In genomic region chr15:63752979-63753378, GRCh38 we compare ENCODE assay signal across 27 cellular contexts.
"Had no signal": no experiment of that assay in that cellular context is flagged by ENCODE, and none has a peak within 500 bp of the region (broad histone marks: within the 10 kb centered on the region; RNA-seq: fewer than 3 reads in every experiment).

No MANE protein-coding gene starts in this region.

- H3K9me3 ChIP-seq: MG63 had no signal

- H3K4me3 ChIP-seq: MG63, SK-N-MC had no signal

- H3K4me3 Mint-ChIP-seq: activated CD8-positive, alpha-beta T cell treated with anti-CD3 and anti-CD28 coated beads for 36 hours; activated T-helper 1 cell treated with anti-CD3 and anti-CD28 coated beads, Interleukin-12 subunit alpha, Interleukin-12 subunit beta, Interleukin-2, Interleukin-4 antibody, amounts not matched to agents 30 ng/mL and 10 ng/mL and 1 ng/mL, durations not matched to agents 14 hours and 24 hours and 36 hours; T-cell had no signal

- H3K27me3 ChIP-seq: brain microvascular endothelial cell, MG63 had no signal

- H3K27ac Mint-ChIP-seq: activated naive CD4-positive, alpha-beta T cell treated with anti-CD3 and anti-CD28 coated beads, Interleukin-2, amount 50 U/mL, for 72 hours; activated T-helper 1 cell treated with anti-CD3 and anti-CD28 coated beads, Interleukin-12 subunit alpha, Interleukin-12 subunit beta, Interleukin-2, Interleukin-4 antibody, amounts not matched to agents 30 ng/mL and 10 ng/mL and 1 ng/mL, durations not matched to agents 14 hours and 24 hours and 36 hours had no signal

- H3K27ac ChIP-seq: brain microvascular endothelial cell, WERI-Rb-1 had no signal

- H3K36me3 Mint-ChIP-seq: activated naive CD4-positive, alpha-beta T cell treated with anti-CD3 and anti-CD28 coated beads, Interleukin-2, amount 50 U/mL, for 72 hours had no signal

- H3K9me3 Mint-ChIP-seq: activated CD8-positive, alpha-beta T cell treated with anti-CD3 and anti-CD28 coated beads for 36 hours; activated naive CD4-positive, alpha-beta T cell treated with anti-CD3 and anti-CD28 coated beads, Interleukin-2, amount 50 U/mL, for 72 hours; activated T-helper 1 cell treated with anti-CD3 and anti-CD28 coated beads, Interleukin-12 subunit alpha, Interleukin-12 subunit beta, Interleukin-2, Interleukin-4 antibody, amounts not matched to agents 30 ng/mL and 10 ng/mL and 1 ng/mL, durations not matched to agents 14 hours and 24 hours and 36 hours; T-cell had no signal

- DNase-seq: activated CD4-positive, alpha-beta T cell treated with anti-CD3 and anti-CD28 coated beads for 4 hours; activated CD8-positive, alpha-beta memory T cell treated with anti-CD3 and anti-CD28 coated beads, Interleukin-2, amount 50 U/mL, for 4 hours; activated CD8-positive, alpha-beta T cell treated with anti-CD3 and anti-CD28 coated beads for 36 hours; activated effector memory CD4-positive, alpha-beta T cell treated with Interleukin-2 at 50 U/mL for 16 hours; activated naive CD4-positive, alpha-beta T cell treated with Interleukin-2 at 50 U/mL for 16 hours; brain microvascular endothelial cell; caudate nucleus; KG1; MG63; MV-4-11; NCI-H1092 treated with DMSO at 0.1 percent for 48 hours; NCI-H1417 treated with DMSO at 0.1 percent for 48 hours; NCI-H1694; NCI-H2029; NCI-H2107; NCI-H2171 treated with DMSO at 0.1 percent for 48 hours; NCI-H345; NCI-H510A; NCI-H526 treated with DMSO at 0.1 percent for 48 hours; NK-92 treated with Interleukin-12 subunit alpha and Interleukin-12 subunit beta, amount 100 ng/mL, for 24 hours; OCI-M1; RPMI8226; T-cell; WERI-Rb-1 had no signal

- H3K27me3 Mint-ChIP-seq: activated CD8-positive, alpha-beta T cell treated with anti-CD3 and anti-CD28 coated beads for 36 hours; T-cell had no signal
